ENCODE assay signal across 26 cellular contexts in genomic region chr18:2212846-2213245, GRCh38.
A peak's percentile ranks its signal among the peaks of the same experiment; 100 is the strongest.
DNase-seq lines count a peak whose midpoint lies in the region; ATAC-seq, FAIRE-seq and TF ChIP-seq lines count a peak whose summit lies in the region.
"Had no signal": no experiment of that assay in that cellular context is flagged by ENCODE, and none has a peak within 500 bp of the region (broad histone marks: within the 10 kb centered on the region; RNA-seq: fewer than 3 reads in every experiment).

No MANE protein-coding gene starts in this region.

- H3K36me3 ChIP-seq in HepG2 (replicated peaks in 1 of 2; ENCODE audit: control insufficient read depth in 1 of 2, insufficient read depth in 2 of 2, low read length in 2 of 2) = no peaks in the 10 kb centered on the region
- H3K36me3 ChIP-seq in right lobe of liver = no peaks in the 10 kb centered on the region
- no peaks in the 10 kb centered on the region for H3K36me3 ChIP-seq in astrocyte (ENCODE audit: insufficient read depth, low read length)
- H3K36me3 ChIP-seq: BLaER1 treated with 17β-estradiol and CSF1 and Interleukin-3, amounts not matched to agents 10 nM and 100 nM had no signal

- in situ Hi-C loops in HepG2 (cut with HindIII; ENCODE audit: extremely low pct_ligation_motif_present, low pct_unique_long_range_greater_than_20kb) = no loop called here

- H4K20me1 ChIP-seq in HepG2 (ENCODE audit: insufficient read depth, low read length) (no peaks in the 10 kb centered on the region), astrocyte (ENCODE audit: insufficient read depth, low read length) (no peaks in the 10 kb centered on the region)
- H4K20me1 ChIP-seq: BLaER1 treated with 17β-estradiol and CSF1 and Interleukin-3, amounts not matched to agents 10 nM and 100 nM had no signal

- H3K4me2 ChIP-seq in HepG2 (ENCODE audit: low read depth, low read length) = no peak overlapping the region
- no peak overlapping the region for H3K4me2 ChIP-seq in astrocyte (ENCODE audit: low read length)
- H3K4me2 ChIP-seq: A549; BLaER1 treated with 17β-estradiol and CSF1 and Interleukin-3, amounts not matched to agents 10 nM and 100 nM had no signal

- H3K27me3 ChIP-seq in HepG2 (ENCODE audit: control insufficient read depth in 1 of 2, insufficient read depth in 2 of 2, low read length in 2 of 2) = no peaks in the 10 kb centered on the region; a peak in 1 of 5 replicates
- H3K27me3 ChIP-seq in right lobe of liver = no peaks in the 10 kb centered on the region
- H3K27me3 ChIP-seq in astrocyte (ENCODE audit: insufficient read depth, low read length) = no peaks in the 10 kb centered on the region
- H3K27me3 ChIP-seq: BLaER1 treated with 17β-estradiol and CSF1 and Interleukin-3, amounts not matched to agents 10 nM and 100 nM had no signal

- BruUV-seq in HepG2 (replicated peaks; lab: Mats Ljungman, UMichigan) = no TSS peak

- no peak for DNase-seq in HepG2 (ENCODE audit: low spot score)
- no peak for DNase-seq in right lobe of liver
- no peak for DNase-seq in astrocyte (ENCODE audit: low read depth)
- DNase-seq in urothelium cell line (ENCODE audit: low spot score) = no peak
- no peak for DNase-seq in NCI-H82 treated with DMSO at 0.1 percent for 48 hours (lab: John Stamatoyannopoulos, UW; ENCODE audit: unreplicated experiment)
- DNase-seq in activated CD8-positive, alpha-beta memory T cell treated with anti-CD3 and anti-CD28 coated beads, Interleukin-2, amount 50 U/mL, for 4 hours = no peak
- DNase-seq: AML-193; Caco-2; Calu3; CD4-positive, alpha-beta T cell; CD8-positive, alpha-beta T cell; DMS 273 treated with DMSO at 0.1 percent for 48 hours; DMS153; DMS53; DMS79; DND-41; EL; GDM1 had no signal

- TF ChIP-seq CTCF in HepG2 (CRISPR knock-in tag; IDR thresholded peaks at IDR 0.05) (no peak), right lobe of liver (IDR thresholded peaks at IDR 0.05) (no peak), astrocyte (IDR thresholded peaks at IDR 0.05; ENCODE audit: insufficient read depth, low read depth, low read length) (no peak)

- 50% methylated on average over 1 of the region's 1 CpG for WGBS in HepG2 (ENCODE audit: low lambda C conversion rate)
- WGBS in right lobe of liver (ENCODE audit: insufficient coverage, low coverage, low lambda C conversion rate, missing lambda C conversion rate) = 60% methylated on average over 1 of the region's 1 CpG

- no peak overlapping the region for H3K27ac Mint-ChIP-seq in astrocyte (ENCODE audit: unreplicated experiment)
- H3K27ac Mint-ChIP-seq: B cell; CD4-positive, alpha-beta T cell; CD8-positive, alpha-beta T cell had no signal

- CTCF ChIA-PET in HepG2 (lab: Yijun Ruan, JAX; ENCODE audit: low intra/inter-chr PET ratio, low total read pairs) = no interaction called here

- FAIRE-seq in HepG2 (lab: Jason Lieb, UNC) = no peak
- peak; percentile 5 for FAIRE-seq in astrocyte (lab: Jason Lieb, UNC)
- FAIRE-seq in urothelium cell line (lab: Jason Lieb, UNC) = peak; percentile 13
- FAIRE-seq: A549, GM12878, GM12892, GM18507 had no signal

- H3K79me2 ChIP-seq in HepG2 (ENCODE audit: insufficient read depth, low read length) = no peaks in the 10 kb centered on the region
- H3K79me2 ChIP-seq in astrocyte (ENCODE audit: insufficient read depth, low read length) = no peaks in the 10 kb centered on the region

- H3K4me1 ChIP-seq in HepG2 (ENCODE audit: insufficient read depth, low read length) = peaks cover 6% of the 10 kb centered on the region
- no peaks in the 10 kb centered on the region for H3K4me1 ChIP-seq in right lobe of liver
- H3K4me1 ChIP-seq in astrocyte (ENCODE audit: insufficient read depth, low read length) = no peaks in the 10 kb centered on the region
- H3K4me1 ChIP-seq: A549, Caco-2 had no signal

- H3K27ac ChIP-seq in HepG2 (ENCODE audit: extremely low read length, insufficient read depth, low read length) (no peak overlapping the region), right lobe of liver (no peak overlapping the region), astrocyte (ENCODE audit: low read depth, low read length) (no peak overlapping the region)
- H3K27ac ChIP-seq: 22Rv1; A549; BLaER1 treated with 17β-estradiol and CSF1 and Interleukin-3, amounts not matched to agents 10 nM and 100 nM; C4-2B had no signal

- H3K9me3 ChIP-seq in HepG2 (ENCODE audit: low read length) = no peaks in the 10 kb centered on the region
- H3K9me3 ChIP-seq in right lobe of liver = no peaks in the 10 kb centered on the region
- H3K9me3 ChIP-seq in astrocyte (ENCODE audit: insufficient read depth, low read depth, low read length) = no peaks in the 10 kb centered on the region
- H3K9me3 ChIP-seq: A549 had no signal

- H3K4me1 Mint-ChIP-seq in astrocyte (ENCODE audit: low read depth, unreplicated experiment) = no peaks in the 10 kb centered on the region
- H3K4me1 Mint-ChIP-seq: B cell had no signal

- H3K4me3 Mint-ChIP-seq in astrocyte (ENCODE audit: unreplicated experiment) = no peak overlapping the region
- H3K4me3 Mint-ChIP-seq: B cell; CD4-positive, alpha-beta T cell; CD8-positive, alpha-beta T cell had no signal

- ATAC-seq in HepG2 (no peak), right lobe of liver (no peak)
- ATAC-seq: A549; CD8-positive, alpha-beta T cell; GM12878 had no signal

- TF ChIP-seq EP300 in HepG2 (IDR thresholded peaks at IDR 0.05; ENCODE audit: low read depth in 2 of 2, low read length in 2 of 2) (no peak), HepG2 (CRISPR knock-in tag; IDR thresholded peaks at IDR 0.05; ENCODE audit: borderline replicate concordance) (no peak)

- intact Hi-C loops in HepG2 (cut with micrococcal nuclease; ENCODE audit: unreplicated experiment) = no loop called here
- intact Hi-C loops in right lobe of liver (cut with DNase I) = no loop called here

- POLR2A ChIA-PET in HepG2 (lab: Yijun Ruan, JAX) = no interaction called here

- H3K36me3 Mint-ChIP-seq in astrocyte (ENCODE audit: low read depth, unreplicated experiment) = no peaks in the 10 kb centered on the region
- H3K36me3 Mint-ChIP-seq: CD8-positive, alpha-beta T cell had no signal

- no peak overlapping the region for H3K9ac ChIP-seq in HepG2 (ENCODE audit: insufficient read depth, low read depth, low read length)
- no peak overlapping the region for H3K9ac ChIP-seq in astrocyte (ENCODE audit: low read length)
- H3K9ac ChIP-seq: BLaER1 treated with 17β-estradiol and CSF1 and Interleukin-3, amounts not matched to agents 10 nM and 100 nM had no signal

- no peak for TF ChIP-seq RAD21 in HepG2 (CRISPR knock-in tag; IDR thresholded peaks at IDR 0.05)

- TF ChIP-seq POLR2A in HepG2 (IDR thresholded peaks at IDR 0.05; ENCODE audit: insufficient read depth in 1 of 2, low read depth in 2 of 2, low read length in 2 of 2) (no peak), right lobe of liver (IDR thresholded peaks at IDR 0.05) (no peak)

- peaks cover 5% of the 10 kb centered on the region for H3K9me3 Mint-ChIP-seq in astrocyte (ENCODE audit: unreplicated experiment)
- H3K9me3 Mint-ChIP-seq: CD4-positive, alpha-beta T cell had no signal

- no peak overlapping the region for H2AFZ ChIP-seq in HepG2 (ENCODE audit: low read length)
- no peak overlapping the region for H2AFZ ChIP-seq in astrocyte (ENCODE audit: low read depth, low read length)

- no peak overlapping the region for H3K4me3 ChIP-seq in HepG2 (replicated peaks in 1 of 3; ENCODE audit: insufficient read depth in 1 of 3, low read depth in 2 of 3, low read length in 3 of 3)
- H3K4me3 ChIP-seq in right lobe of liver = no peak overlapping the region
- H3K4me3 ChIP-seq in astrocyte (ENCODE audit: insufficient read depth, low read depth, low read length) = no peak overlapping the region
- H3K4me3 ChIP-seq: A549; BLaER1 treated with 17β-estradiol and CSF1 and Interleukin-3, amounts not matched to agents 10 nM and 100 nM; GM12878 had no signal

- no peaks in the 10 kb centered on the region for H3K27me3 Mint-ChIP-seq in astrocyte (ENCODE audit: low read depth, unreplicated experiment)
- H3K27me3 Mint-ChIP-seq: B cell had no signal

TF ChIP-seq in HepG2, 621 proteins besides CTCF, POLR2A, EP300 and RAD21:
- TF ChIP-seq CREB1 (IDR thresholded peaks at IDR 0.05) = peak; percentile 1; the same call in 1 of the 2 replicates
- no peak for TF ChIP-seq CREB1 (CRISPR knock-in tag; IDR thresholded peaks at IDR 0.05)
- no peak for TF ChIP-seq PITX1 (CRISPR knock-in tag; IDR thresholded peaks at IDR 0.05)
- no peak for TF ChIP-seq PPARG (CRISPR knock-in tag; conservative IDR thresholded peaks at IDR 0.05)
- 0 out of 2 replicates have a peak, but pooled peaks have one; percentile 1 for TF ChIP-seq ATF7 (IDR thresholded peaks at IDR 0.05)
- no peak for TF ChIP-seq ATF7 (CRISPR knock-in tag; IDR thresholded peaks at IDR 0.05)
- TF ChIP-seq ZIK1 (CRISPR knock-in tag; IDR thresholded peaks at IDR 0.05; ENCODE audit: borderline replicate concordance, low read depth) = no peak
- TF ChIP-seq JUN (CRISPR knock-in tag; IDR thresholded peaks at IDR 0.05) = no peak
- TF ChIP-seq ZSCAN9 (CRISPR knock-in tag; IDR thresholded peaks at IDR 0.05; ENCODE audit: borderline replicate concordance) = no peak
